In the genomic region with DNA sequence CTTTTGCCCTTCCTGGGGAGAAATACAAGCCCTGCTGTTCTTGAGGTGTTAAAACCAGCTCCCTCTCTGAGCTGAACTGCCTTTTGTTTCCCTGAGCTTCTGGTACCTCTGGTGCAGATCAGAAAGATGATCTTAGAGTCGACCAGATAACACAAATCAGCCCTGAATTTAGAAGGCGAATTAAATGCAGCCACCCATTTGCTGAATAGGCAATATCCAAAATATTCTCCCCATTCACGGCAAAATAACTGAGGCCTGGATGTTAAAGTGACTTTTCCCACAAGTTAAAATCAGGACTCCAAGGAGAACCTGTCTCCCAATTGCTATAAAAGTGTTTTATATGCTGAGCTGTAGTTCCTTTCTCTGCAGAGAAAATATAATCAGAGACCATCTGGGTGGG, we compare ENCODE assay signal across 2 cellular contexts.
TF ChIP-seq lines count a peak whose summit lies in the region.

No MANE protein-coding gene starts in this region.

TF ChIP-seq in IMR-90, 13 proteins besides CTCF, POLR2A, EP300 and RAD21:
- no peak for TF ChIP-seq FOS (IDR thresholded peaks at IDR 0.05; ENCODE audit: low read depth, low read length)
- TF ChIP-seq MAFK (IDR thresholded peaks at IDR 0.05; ENCODE audit: low read depth, low read length) = peak; percentile 25; the same call in 1 of the 2 replicates
- no peak for TF ChIP-seq MXI1 (IDR thresholded peaks at IDR 0.05; ENCODE audit: borderline replicate concordance, low read depth, low read length)
TF ChIP-seq in IMR-90: peak in this region for 1.

TF ChIP-seq in K562, 482 proteins besides CTCF, POLR2A, EP300 and RAD21:
- peak; percentile 41; the same call in 1 of the 2 replicates for TF ChIP-seq ZNF316 (IDR thresholded peaks at IDR 0.05)
- no peak for TF ChIP-seq SRSF7 (optimal IDR thresholded peaks at IDR 0.05; ENCODE audit: low read depth, low read length)
- TF ChIP-seq C11orf30 (IDR thresholded peaks at IDR 0.05; ENCODE audit: low read depth) = peak; percentile 26; the same call in 1 of the 2 replicates
